ENCODE assay signal across 1 cellular context in the genomic region with DNA sequence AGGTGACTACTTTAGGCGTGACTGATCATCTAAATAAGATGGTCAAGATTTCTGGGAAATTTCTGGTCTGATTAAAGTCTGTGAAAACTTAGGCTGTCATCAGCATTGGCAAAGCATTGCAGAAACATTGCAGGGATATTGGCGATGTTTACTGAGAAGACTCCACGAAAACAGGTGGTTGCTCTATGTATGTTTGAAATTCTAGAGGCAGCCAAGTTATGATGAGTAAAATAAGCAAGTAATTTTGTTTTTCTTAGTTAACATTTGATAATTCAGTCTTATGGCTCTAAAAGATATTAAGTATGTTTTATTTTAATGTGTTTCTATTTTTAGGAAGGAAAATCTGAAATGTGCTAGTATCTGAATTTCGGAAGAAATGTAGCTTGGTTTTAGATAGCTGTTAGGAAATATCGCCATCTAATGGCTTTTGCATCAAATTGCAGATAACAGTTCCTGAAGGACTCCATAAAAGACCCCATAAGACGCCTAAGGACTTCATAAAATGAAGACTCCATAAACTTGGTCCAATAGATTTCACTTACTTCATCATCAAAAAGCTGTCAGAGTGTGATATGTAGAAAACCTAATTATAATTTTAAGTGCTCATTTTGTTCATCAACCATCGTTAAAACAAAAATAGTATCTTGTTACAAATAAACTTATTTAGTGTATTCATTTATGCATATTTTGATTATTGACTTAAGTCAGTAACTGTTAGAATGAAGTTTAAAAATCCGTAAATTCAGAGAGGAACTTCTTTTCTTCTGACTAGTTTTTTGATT.
TF ChIP-seq lines count a peak whose summit lies in the region.

No MANE protein-coding gene starts in this region.

TF ChIP-seq in GM23338, 12 proteins besides CTCF, POLR2A, EP300 and RAD21 (continued from another document):
- TF ChIP-seq, protein P1, sequence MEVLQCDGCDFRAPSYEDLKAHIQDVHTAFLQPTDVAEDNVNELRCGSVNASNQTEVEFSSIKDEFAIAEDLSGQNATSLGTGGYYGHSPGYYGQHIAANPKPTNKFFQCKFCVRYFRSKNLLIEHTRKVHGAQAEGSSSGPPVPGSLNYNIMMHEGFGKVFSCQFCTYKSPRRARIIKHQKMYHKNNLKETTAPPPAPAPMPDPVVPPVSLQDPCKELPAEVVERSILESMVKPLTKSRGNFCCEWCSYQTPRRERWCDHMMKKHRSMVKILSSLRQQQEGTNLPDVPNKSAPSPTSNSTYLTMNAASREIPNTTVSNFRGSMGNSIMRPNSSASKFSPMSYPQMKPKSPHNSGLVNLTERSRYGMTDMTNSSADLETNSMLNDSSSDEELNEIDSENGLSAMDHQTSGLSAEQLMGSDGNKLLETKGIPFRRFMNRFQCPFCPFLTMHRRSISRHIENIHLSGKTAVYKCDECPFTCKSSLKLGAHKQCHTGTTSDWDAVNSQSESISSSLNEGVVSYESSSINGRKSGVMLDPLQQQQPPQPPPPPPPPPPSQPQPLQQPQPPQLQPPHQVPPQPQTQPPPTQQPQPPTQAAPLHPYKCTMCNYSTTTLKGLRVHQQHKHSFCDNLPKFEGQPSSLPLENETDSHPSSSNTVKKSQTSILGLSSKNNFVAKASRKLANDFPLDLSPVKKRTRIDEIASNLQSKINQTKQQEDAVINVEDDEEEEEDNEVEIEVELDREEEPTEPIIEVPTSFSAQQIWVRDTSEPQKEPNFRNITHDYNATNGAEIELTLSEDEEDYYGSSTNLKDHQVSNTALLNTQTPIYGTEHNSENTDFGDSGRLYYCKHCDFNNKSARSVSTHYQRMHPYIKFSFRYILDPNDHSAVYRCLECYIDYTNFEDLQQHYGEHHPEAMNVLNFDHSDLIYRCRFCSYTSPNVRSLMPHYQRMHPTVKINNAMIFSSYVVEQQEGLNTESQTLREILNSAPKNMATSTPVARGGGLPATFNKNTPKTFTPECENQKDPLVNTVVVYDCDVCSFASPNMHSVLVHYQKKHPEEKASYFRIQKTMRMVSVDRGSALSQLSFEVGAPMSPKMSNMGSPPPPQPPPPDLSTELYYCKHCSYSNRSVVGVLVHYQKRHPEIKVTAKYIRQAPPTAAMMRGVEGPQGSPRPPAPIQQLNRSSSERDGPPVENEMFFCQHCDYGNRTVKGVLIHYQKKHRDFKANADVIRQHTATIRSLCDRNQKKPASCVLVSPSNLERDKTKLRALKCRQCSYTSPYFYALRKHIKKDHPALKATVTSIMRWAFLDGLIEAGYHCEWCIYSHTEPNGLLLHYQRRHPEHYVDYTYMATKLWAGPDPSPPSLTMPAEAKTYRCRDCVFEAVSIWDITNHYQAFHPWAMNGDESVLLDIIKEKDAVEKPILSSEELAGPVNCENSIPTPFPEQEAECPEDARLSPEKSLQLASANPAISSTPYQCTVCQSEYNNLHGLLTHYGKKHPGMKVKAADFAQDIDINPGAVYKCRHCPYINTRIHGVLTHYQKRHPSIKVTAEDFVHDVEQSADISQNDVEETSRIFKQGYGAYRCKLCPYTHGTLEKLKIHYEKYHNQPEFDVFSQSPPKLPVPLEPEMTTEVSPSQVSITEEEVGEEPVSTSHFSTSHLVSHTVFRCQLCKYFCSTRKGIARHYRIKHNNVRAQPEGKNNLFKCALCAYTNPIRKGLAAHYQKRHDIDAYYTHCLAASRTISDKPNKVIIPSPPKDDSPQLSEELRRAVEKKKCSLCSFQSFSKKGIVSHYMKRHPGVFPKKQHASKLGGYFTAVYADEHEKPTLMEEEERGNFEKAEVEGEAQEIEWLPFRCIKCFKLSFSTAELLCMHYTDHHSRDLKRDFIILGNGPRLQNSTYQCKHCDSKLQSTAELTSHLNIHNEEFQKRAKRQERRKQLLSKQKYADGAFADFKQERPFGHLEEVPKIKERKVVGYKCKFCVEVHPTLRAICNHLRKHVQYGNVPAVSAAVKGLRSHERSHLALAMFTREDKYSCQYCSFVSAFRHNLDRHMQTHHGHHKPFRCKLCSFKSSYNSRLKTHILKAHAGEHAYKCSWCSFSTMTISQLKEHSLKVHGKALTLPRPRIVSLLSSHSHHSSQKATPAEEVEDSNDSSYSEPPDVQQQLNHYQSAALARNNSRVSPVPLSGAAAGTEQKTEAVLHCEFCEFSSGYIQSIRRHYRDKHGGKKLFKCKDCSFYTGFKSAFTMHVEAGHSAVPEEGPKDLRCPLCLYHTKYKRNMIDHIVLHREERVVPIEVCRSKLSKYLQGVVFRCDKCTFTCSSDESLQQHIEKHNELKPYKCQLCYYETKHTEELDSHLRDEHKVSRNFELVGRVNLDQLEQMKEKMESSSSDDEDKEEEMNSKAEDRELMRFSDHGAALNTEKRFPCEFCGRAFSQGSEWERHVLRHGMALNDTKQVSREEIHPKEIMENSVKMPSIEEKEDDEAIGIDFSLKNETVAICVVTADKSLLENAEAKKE (CRISPR knock-in tag; IDR thresholded peaks at IDR 0.05), result no peak
- no peak for TF ChIP-seq ZNF114 (CRISPR knock-in tag; IDR thresholded peaks at IDR 0.05)
- TF ChIP-seq POLR2AphosphoS5 (IDR thresholded peaks at IDR 0.05; ENCODE audit: low read depth), result no peak
- TF ChIP-seq ZNF331 (CRISPR knock-in tag; IDR thresholded peaks at IDR 0.05; ENCODE audit: low read depth), result no peak
- no peak for TF ChIP-seq NANOG (IDR thresholded peaks at IDR 0.05; ENCODE audit: borderline replicate concordance)
- no peak for TF ChIP-seq EZH2phosphoT487 (IDR thresholded peaks at IDR 0.05; ENCODE audit: unreplicated experiment)
- no peak for TF ChIP-seq JUNB (IDR thresholded peaks at IDR 0.05; ENCODE audit: unreplicated experiment)
